In genomic region chr1:37931148-37931492, GRCh38 we compare ENCODE assay signal across 7 cellular contexts. TPM values are rescaled to one million over a fixed set of nuclear protein-coding genes. Genes with fewer than 3 reads are reported as not detected.
DNase-seq lines count a peak whose midpoint lies in the region; ATAC-seq lines count a peak whose summit lies in the region.

No MANE protein-coding gene starts in this region.

- H3K9me2 ChIP-seq in GM23248 (ENCODE audit: insufficient read depth) = no peaks in the 10 kb centered on the region

- peak overlapping the region; percentile 74 to 92 for H3K27ac Mint-ChIP-seq in natural killer cell treated with Interleukin-12 subunit alpha and Interleukin-12 subunit beta and Interleukin-15 and Interleukin-18, amount 100 ng/mL, for 72 hours

- H3K9me3 Mint-ChIP-seq in natural killer cell treated with Interleukin-12 subunit alpha and Interleukin-12 subunit beta and Interleukin-15 and Interleukin-18, amount 100 ng/mL, for 72 hours = no peaks in the 10 kb centered on the region

- H3F3A ChIP-seq in GM23248 (ENCODE audit: insufficient read depth) = peaks cover 19% of the 10 kb centered on the region

- peaks cover 14% of the 10 kb centered on the region for H3K4me1 ChIP-seq in GM23248 (ENCODE audit: insufficient read depth)
- H3K4me1 ChIP-seq in endocrine pancreas (ENCODE audit: control insufficient read depth, insufficient read depth, low read length) = no peaks in the 10 kb centered on the region

- peaks cover 29 to 45% of the 10 kb centered on the region in 2 donors for H3K4me1 Mint-ChIP-seq in natural killer cell treated with Interleukin-12 subunit alpha and Interleukin-12 subunit beta and Interleukin-15 and Interleukin-18, amount 100 ng/mL, for 72 hours (ENCODE audit: low read depth in 2 of 2)

- peaks cover 53% of the 10 kb centered on the region for H3K79me2 ChIP-seq in GM23248 (ENCODE audit: insufficient read depth)

- peak overlapping the region; percentile 41; the same call in 1 of the 2 replicates for H2AFZ ChIP-seq in GM23248

- ATAC-seq in natural killer cell treated with Interleukin-12 subunit alpha and Interleukin-12 subunit beta and Interleukin-15 and Interleukin-18, amount 100 ng/mL, for 72 hours = peak in 1 of 2 donors; percentile 11
- ATAC-seq in GM18858 (IDR thresholded peaks at IDR 0.05; ENCODE audit: unreplicated experiment) = no peak
- no peak for ATAC-seq in activated CD4-positive, CD25-positive, alpha-beta regulatory T cell treated with anti-CD3 and anti-CD28 coated beads, Interleukin-2, amount 50 U/mL, for 24 hours

- peak overlapping the region; percentile 92 for H3K4me3 Mint-ChIP-seq in natural killer cell treated with Interleukin-12 subunit alpha and Interleukin-12 subunit beta and Interleukin-15 and Interleukin-18, amount 100 ng/mL, for 72 hours

- 7 to 11% methylated on average over 15 of the region's 15 CpGs for WGBS in GM23248 (ENCODE audit: low coverage in 1 of 2, low lambda C conversion rate in 2 of 2, missing lambda C conversion rate in 2 of 2), 2 experiments

- H3K9ac ChIP-seq in GM23248 (peak overlapping the region; percentile 68), endocrine pancreas (ENCODE audit: control insufficient read depth, insufficient read depth, low read length) (peak overlapping the region; percentile 42)

- H3K36me3 ChIP-seq in GM23248 (ENCODE audit: low read depth) = peaks cover 10% of the 10 kb centered on the region; the same call in 1 of the 2 replicates
- peaks cover 4% of the 10 kb centered on the region for H3K36me3 ChIP-seq in endocrine pancreas (ENCODE audit: control insufficient read depth, insufficient read depth, low read length)

- no peaks in the 10 kb centered on the region for H3K36me3 Mint-ChIP-seq in natural killer cell treated with Interleukin-12 subunit alpha and Interleukin-12 subunit beta and Interleukin-15 and Interleukin-18, amount 100 ng/mL, for 72 hours

- H3K4me3 ChIP-seq in GM23248 = peak overlapping the region; percentile 67
- peak overlapping the region; percentile 32 for H3K4me3 ChIP-seq in endocrine pancreas (ENCODE audit: control insufficient read depth, insufficient read depth, low read length)

- H3K4me2 ChIP-seq in GM23248 (ENCODE audit: unreplicated experiment) = peak overlapping the region; percentile 59

- H3K27me3 ChIP-seq in GM23248 (replicated peaks; ENCODE audit: insufficient read depth) (no peaks in the 10 kb centered on the region), endocrine pancreas (ENCODE audit: control insufficient read depth, insufficient read depth, low read length) (no peaks in the 10 kb centered on the region)

- H4K20me1 ChIP-seq in GM23248 (ENCODE audit: insufficient read depth) = no peaks in the 10 kb centered on the region

- no peak overlapping the region for H3K27ac ChIP-seq in GM23248

- in situ Hi-C loops in GM23248 (cut with MboI) = no loop called here

- H3K9me3 ChIP-seq in GM23248 (ENCODE audit: low read depth) (no peaks in the 10 kb centered on the region), endocrine pancreas (ENCODE audit: control insufficient read depth, low read length) (no peaks in the 10 kb centered on the region)

- no peaks in the 10 kb centered on the region for H3K27me3 Mint-ChIP-seq in natural killer cell treated with Interleukin-12 subunit alpha and Interleukin-12 subunit beta and Interleukin-15 and Interleukin-18, amount 100 ng/mL, for 72 hours

- DNase-seq in GM23248 = peak; percentile 23
- peak; percentile 20 for DNase-seq in RPMI8226
- DNase-seq in natural killer cell treated with Interleukin-12 subunit alpha and Interleukin-12 subunit beta and Interleukin-15 and Interleukin-18, amount 100 ng/mL, for 72 hours (ENCODE audit: low spot score) = no peak
- no peak for DNase-seq in DMS153 (lab: John Stamatoyannopoulos, UW)

RNA-seq across cellular contexts. Expression of gene INPP5B, which starts 15.7 kb away (rescaled TPM):
- 24.4 and 34.3 TPM in 2 replicates for total RNA-seq in GM23248 (2014; rRNA removed; shearing (Covaris generic))
- 9.8 and 10.0 TPM in 2 replicates for polyA plus RNA-seq in GM23248 (2016; fragmentation: Nextera tagmentation; extraction: Ambion mirVana)
- 10 to 100 TPM; 48.1 to 86.0 TPM for total RNA-seq in natural killer cell treated with Interleukin-12 subunit alpha and Interleukin-12 subunit beta and Interleukin-15 and Interleukin-18, amount 100 ng/mL, for 72 hours

RNA-seq across cellular contexts. Expression of gene SF3A3, which starts 58.7 kb away (rescaled TPM):
- 37.9 and 62.3 TPM in 2 replicates for total RNA-seq in GM23248 (2014; rRNA removed; shearing (Covaris generic))
- 63.4 and 72.3 TPM in 2 replicates for polyA plus RNA-seq in GM23248 (2016; fragmentation: Nextera tagmentation; extraction: Ambion mirVana)
- total RNA-seq in natural killer cell treated with Interleukin-12 subunit alpha and Interleukin-12 subunit beta and Interleukin-15 and Interleukin-18, amount 100 ng/mL, for 72 hours = 100 to 1,000 TPM in 1 of 2 donors, 10 to 100 TPM in 1; 90.7 to 174 TPM

Comparison
In these comparisons a context has a peak if more than half of its experiments do, and no peak if none do; other contexts are left out.
1. DNase-seq: peak in GM23248 (single experiment) and RPMI8226 (single experiment); none in natural killer cell treated with Interleukin-12 subunit alpha and Interleukin-12 subunit beta and Interleukin-15 and Interleukin-18, amount 100 ng/mL, for 72 hours (single experiment) and DMS153 (single experiment).